1 cellular context compared by ENCODE assay signal in the genomic region with DNA sequence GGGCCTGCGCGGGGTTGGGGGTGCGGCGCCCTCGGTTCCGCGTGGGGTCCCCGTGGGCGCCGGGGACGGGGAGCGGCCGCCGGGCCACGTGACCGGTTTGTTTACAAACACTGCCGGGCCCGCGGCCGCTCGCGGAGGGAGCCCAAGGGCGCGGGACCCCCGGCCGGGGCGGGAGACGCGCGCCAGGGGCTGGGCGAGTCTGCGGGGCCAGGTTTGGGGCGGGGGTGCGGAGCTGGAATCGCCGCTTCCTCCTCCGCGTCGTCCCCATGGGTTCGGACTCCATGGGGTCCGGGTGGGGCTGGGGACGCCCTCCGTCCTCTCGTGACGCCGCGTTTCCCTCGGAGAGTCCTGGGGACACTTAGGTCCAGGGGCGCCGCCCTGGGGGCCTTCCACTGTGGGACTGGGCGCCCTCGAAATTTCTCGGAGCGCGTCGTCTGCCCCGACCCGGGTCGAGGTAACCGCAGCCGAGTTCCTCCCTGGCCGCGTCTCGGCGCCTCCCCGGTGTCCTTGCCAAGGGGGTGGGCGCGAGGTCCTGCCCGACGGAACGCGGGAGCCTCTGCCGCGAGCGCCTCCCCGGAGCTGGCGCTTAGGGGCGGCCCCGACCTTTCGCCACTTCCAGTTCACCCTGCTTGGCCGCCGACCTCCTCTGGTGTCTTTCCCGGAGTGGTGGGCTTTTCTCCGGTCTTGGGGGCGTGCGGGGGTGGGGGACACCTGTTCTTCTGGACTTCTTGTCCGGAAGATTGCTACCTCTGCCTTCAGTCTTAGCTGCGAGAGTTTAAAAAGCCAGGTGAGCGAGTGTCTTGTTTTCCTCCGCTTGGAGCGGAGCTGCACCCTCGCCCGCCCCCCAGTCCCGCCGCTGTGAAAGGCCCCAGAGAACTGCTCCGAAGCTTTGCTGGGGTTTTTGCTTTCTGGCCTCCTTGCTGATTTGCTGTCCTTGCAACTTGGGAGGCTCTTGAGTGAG.
TF ChIP-seq lines count a peak whose summit lies in the region.

No MANE protein-coding gene starts in this region.

TF ChIP-seq in HepG2, 621 proteins besides CTCF, POLR2A, EP300 and RAD21 (continued from another document and continues in another):
- TF ChIP-seq, protein P1, sequence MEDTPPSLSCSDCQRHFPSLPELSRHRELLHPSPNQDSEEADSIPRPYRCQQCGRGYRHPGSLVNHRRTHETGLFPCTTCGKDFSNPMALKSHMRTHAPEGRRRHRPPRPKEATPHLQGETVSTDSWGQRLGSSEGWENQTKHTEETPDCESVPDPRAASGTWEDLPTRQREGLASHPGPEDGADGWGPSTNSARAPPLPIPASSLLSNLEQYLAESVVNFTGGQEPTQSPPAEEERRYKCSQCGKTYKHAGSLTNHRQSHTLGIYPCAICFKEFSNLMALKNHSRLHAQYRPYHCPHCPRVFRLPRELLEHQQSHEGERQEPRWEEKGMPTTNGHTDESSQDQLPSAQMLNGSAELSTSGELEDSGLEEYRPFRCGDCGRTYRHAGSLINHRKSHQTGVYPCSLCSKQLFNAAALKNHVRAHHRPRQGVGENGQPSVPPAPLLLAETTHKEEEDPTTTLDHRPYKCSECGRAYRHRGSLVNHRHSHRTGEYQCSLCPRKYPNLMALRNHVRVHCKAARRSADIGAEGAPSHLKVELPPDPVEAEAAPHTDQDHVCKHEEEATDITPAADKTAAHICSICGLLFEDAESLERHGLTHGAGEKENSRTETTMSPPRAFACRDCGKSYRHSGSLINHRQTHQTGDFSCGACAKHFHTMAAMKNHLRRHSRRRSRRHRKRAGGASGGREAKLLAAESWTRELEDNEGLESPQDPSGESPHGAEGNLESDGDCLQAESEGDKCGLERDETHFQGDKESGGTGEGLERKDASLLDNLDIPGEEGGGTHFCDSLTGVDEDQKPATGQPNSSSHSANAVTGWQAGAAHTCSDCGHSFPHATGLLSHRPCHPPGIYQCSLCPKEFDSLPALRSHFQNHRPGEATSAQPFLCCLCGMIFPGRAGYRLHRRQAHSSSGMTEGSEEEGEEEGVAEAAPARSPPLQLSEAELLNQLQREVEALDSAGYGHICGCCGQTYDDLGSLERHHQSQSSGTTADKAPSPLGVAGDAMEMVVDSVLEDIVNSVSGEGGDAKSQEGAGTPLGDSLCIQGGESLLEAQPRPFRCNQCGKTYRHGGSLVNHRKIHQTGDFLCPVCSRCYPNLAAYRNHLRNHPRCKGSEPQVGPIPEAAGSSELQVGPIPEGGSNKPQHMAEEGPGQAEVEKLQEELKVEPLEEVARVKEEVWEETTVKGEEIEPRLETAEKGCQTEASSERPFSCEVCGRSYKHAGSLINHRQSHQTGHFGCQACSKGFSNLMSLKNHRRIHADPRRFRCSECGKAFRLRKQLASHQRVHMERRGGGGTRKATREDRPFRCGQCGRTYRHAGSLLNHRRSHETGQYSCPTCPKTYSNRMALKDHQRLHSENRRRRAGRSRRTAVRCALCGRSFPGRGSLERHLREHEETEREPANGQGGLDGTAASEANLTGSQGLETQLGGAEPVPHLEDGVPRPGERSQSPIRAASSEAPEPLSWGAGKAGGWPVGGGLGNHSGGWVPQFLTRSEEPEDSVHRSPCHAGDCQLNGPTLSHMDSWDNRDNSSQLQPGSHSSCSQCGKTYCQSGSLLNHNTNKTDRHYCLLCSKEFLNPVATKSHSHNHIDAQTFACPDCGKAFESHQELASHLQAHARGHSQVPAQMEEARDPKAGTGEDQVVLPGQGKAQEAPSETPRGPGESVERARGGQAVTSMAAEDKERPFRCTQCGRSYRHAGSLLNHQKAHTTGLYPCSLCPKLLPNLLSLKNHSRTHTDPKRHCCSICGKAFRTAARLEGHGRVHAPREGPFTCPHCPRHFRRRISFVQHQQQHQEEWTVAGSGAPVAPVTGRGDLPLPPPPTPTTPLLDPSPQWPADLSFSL (CRISPR knock-in tag; IDR thresholded peaks at IDR 0.05): peak; percentile 5; the same call in 1 of the 2 replicates
- TF ChIP-seq, protein P2, sequence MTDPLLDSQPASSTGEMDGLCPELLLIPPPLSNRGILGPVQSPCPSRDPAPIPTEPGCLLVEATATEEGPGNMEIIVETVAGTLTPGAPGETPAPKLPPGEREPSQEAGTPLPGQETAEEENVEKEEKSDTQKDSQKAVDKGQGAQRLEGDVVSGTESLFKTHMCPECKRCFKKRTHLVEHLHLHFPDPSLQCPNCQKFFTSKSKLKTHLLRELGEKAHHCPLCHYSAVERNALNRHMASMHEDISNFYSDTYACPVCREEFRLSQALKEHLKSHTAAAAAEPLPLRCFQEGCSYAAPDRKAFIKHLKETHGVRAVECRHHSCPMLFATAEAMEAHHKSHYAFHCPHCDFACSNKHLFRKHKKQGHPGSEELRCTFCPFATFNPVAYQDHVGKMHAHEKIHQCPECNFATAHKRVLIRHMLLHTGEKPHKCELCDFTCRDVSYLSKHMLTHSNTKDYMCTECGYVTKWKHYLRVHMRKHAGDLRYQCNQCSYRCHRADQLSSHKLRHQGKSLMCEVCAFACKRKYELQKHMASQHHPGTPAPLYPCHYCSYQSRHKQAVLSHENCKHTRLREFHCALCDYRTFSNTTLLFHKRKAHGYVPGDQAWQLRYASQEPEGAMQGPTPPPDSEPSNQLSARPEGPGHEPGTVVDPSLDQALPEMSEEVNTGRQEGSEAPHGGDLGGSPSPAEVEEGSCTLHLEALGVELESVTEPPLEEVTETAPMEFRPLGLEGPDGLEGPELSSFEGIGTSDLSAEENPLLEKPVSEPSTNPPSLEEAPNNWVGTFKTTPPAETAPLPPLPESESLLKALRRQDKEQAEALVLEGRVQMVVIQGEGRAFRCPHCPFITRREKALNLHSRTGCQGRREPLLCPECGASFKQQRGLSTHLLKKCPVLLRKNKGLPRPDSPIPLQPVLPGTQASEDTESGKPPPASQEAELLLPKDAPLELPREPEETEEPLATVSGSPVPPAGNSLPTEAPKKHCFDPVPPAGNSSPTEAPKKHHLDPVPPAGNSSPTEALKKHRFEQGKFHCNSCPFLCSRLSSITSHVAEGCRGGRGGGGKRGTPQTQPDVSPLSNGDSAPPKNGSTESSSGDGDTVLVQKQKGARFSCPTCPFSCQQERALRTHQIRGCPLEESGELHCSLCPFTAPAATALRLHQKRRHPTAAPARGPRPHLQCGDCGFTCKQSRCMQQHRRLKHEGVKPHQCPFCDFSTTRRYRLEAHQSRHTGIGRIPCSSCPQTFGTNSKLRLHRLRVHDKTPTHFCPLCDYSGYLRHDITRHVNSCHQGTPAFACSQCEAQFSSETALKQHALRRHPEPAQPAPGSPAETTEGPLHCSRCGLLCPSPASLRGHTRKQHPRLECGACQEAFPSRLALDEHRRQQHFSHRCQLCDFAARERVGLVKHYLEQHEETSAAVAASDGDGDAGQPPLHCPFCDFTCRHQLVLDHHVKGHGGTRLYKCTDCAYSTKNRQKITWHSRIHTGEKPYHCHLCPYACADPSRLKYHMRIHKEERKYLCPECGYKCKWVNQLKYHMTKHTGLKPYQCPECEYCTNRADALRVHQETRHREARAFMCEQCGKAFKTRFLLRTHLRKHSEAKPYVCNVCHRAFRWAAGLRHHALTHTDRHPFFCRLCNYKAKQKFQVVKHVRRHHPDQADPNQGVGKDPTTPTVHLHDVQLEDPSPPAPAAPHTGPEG (CRISPR knock-in tag; IDR thresholded peaks at IDR 0.05): no peak; the same call in 1 of the 2 replicates
- TF ChIP-seq ZNF607 (CRISPR knock-in tag; IDR thresholded peaks at IDR 0.05; ENCODE audit: borderline replicate concordance): peak; percentile 70; the same call in 1 of the 2 replicates
- no peak for TF ChIP-seq MAFG (CRISPR knock-in tag; IDR thresholded peaks at IDR 0.05)
- TF ChIP-seq KMT2A (CRISPR knock-in tag; IDR thresholded peaks at IDR 0.05): peak; percentile 28; the same call in 1 of the 2 replicates
- peak; percentile 7; the same call in 1 of the 3 replicates for TF ChIP-seq MXI1 (IDR thresholded peaks at IDR 0.05; ENCODE audit: borderline replicate concordance, low read depth, low read length)
- TF ChIP-seq NPAS2 (CRISPR knock-in tag; IDR thresholded peaks at IDR 0.05; ENCODE audit: borderline replicate concordance): no peak
- TF ChIP-seq, protein P3, sequence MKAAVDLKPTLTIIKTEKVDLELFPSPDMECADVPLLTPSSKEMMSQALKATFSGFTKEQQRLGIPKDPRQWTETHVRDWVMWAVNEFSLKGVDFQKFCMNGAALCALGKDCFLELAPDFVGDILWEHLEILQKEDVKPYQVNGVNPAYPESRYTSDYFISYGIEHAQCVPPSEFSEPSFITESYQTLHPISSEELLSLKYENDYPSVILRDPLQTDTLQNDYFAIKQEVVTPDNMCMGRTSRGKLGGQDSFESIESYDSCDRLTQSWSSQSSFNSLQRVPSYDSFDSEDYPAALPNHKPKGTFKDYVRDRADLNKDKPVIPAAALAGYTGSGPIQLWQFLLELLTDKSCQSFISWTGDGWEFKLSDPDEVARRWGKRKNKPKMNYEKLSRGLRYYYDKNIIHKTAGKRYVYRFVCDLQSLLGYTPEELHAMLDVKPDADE (CRISPR knock-in tag; IDR thresholded peaks at IDR 0.05): 0 out of 2 replicates have a peak, but pooled peaks have one; percentile 60
- 0 out of 2 replicates have a peak, but pooled peaks have one; percentile 57 for TF ChIP-seq FLYWCH1 (CRISPR knock-in tag; IDR thresholded peaks at IDR 0.05)
- no peak for TF ChIP-seq ZEB1 (IDR thresholded peaks at IDR 0.05; ENCODE audit: insufficient replicate concordance, low read depth)
- no peak for TF ChIP-seq RBAK (CRISPR knock-in tag; IDR thresholded peaks at IDR 0.05)
- no peak for TF ChIP-seq ZNF3 (CRISPR knock-in tag; IDR thresholded peaks at IDR 0.05)
- TF ChIP-seq, protein P4, sequence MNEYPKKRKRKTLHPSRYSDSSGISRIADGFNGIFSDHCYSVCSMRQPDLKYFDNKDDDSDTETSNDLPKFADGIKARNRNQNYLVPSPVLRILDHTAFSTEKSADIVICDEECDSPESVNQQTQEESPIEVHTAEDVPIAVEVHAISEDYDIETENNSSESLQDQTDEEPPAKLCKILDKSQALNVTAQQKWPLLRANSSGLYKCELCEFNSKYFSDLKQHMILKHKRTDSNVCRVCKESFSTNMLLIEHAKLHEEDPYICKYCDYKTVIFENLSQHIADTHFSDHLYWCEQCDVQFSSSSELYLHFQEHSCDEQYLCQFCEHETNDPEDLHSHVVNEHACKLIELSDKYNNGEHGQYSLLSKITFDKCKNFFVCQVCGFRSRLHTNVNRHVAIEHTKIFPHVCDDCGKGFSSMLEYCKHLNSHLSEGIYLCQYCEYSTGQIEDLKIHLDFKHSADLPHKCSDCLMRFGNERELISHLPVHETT (CRISPR knock-in tag; conservative IDR thresholded peaks at IDR 0.05): no peak
- TF ChIP-seq ZMYM4 (CRISPR knock-in tag; IDR thresholded peaks at IDR 0.05): peak; percentile 53; the same call in 1 of the 2 replicates
- TF ChIP-seq MAFK (conservative IDR thresholded peaks at IDR 0.05 in 1 of 2, IDR thresholded peaks at IDR 0.05 in 1 of 2; ENCODE audit: low read length in 2 of 2): no peak
- no peak for TF ChIP-seq PLRG1 (conservative IDR thresholded peaks at IDR 0.05)
- TF ChIP-seq NFYB (CRISPR knock-in tag; IDR thresholded peaks at IDR 0.05): no peak
- TF ChIP-seq KDM2A (CRISPR knock-in tag; IDR thresholded peaks at IDR 0.05; ENCODE audit: borderline replicate concordance, low read depth): peak; percentile 70; the same call in 1 of the 2 replicates
- no peak for TF ChIP-seq RBM22 (optimal IDR thresholded peaks at IDR 0.05; ENCODE audit: low read length)
- TF ChIP-seq, protein P5, sequence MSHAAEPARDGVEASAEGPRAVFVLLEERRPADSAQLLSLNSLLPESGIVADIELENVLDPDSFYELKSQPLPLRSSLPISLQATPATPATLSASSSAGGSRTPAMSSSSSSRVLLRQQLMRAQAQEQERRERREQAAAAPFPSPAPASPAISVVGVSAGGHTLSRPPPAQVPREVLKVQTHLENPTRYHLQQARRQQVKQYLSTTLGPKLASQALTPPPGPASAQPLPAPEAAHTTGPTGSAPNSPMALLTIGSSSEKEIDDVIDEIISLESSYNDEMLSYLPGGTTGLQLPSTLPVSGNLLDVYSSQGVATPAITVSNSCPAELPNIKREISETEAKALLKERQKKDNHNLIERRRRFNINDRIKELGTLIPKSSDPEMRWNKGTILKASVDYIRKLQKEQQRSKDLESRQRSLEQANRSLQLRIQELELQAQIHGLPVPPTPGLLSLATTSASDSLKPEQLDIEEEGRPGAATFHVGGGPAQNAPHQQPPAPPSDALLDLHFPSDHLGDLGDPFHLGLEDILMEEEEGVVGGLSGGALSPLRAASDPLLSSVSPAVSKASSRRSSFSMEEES (CRISPR knock-in tag; IDR thresholded peaks at IDR 0.05): 0 out of 2 replicates have a peak, but pooled peaks have one; percentile 4
- TF ChIP-seq, protein P6, sequence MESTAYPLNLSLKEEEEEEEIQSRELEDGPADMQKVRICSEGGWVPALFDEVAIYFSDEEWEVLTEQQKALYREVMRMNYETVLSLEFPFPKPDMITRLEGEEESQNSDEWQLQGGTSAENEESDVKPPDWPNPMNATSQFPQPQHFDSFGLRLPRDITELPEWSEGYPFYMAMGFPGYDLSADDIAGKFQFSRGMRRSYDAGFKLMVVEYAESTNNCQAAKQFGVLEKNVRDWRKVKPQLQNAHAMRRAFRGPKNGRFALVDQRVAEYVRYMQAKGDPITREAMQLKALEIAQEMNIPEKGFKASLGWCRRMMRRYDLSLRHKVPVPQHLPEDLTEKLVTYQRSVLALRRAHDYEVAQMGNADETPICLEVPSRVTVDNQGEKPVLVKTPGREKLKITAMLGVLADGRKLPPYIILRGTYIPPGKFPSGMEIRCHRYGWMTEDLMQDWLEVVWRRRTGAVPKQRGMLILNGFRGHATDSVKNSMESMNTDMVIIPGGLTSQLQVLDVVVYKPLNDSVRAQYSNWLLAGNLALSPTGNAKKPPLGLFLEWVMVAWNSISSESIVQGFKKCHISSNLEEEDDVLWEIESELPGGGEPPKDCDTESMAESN (CRISPR knock-in tag; conservative IDR thresholded peaks at IDR 0.05): peak; percentile 64
- no peak for TF ChIP-seq ZNF746 (CRISPR knock-in tag; IDR thresholded peaks at IDR 0.05)
- TF ChIP-seq, protein P7, sequence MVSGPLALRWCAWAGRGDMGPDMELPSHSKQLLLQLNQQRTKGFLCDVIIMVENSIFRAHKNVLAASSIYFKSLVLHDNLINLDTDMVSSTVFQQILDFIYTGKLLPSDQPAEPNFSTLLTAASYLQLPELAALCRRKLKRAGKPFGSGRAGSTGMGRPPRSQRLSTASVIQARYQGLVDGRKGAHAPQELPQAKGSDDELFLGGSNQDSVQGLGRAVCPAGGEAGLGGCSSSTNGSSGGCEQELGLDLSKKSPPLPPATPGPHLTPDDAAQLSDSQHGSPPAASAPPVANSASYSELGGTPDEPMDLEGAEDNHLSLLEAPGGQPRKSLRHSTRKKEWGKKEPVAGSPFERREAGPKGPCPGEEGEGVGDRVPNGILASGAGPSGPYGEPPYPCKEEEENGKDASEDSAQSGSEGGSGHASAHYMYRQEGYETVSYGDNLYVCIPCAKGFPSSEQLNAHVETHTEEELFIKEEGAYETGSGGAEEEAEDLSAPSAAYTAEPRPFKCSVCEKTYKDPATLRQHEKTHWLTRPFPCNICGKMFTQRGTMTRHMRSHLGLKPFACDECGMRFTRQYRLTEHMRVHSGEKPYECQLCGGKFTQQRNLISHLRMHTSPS (CRISPR knock-in tag; IDR thresholded peaks at IDR 0.05; ENCODE audit: low read depth): peak; percentile 52; the same call in 1 of the 2 replicates
- TF ChIP-seq, protein P8, sequence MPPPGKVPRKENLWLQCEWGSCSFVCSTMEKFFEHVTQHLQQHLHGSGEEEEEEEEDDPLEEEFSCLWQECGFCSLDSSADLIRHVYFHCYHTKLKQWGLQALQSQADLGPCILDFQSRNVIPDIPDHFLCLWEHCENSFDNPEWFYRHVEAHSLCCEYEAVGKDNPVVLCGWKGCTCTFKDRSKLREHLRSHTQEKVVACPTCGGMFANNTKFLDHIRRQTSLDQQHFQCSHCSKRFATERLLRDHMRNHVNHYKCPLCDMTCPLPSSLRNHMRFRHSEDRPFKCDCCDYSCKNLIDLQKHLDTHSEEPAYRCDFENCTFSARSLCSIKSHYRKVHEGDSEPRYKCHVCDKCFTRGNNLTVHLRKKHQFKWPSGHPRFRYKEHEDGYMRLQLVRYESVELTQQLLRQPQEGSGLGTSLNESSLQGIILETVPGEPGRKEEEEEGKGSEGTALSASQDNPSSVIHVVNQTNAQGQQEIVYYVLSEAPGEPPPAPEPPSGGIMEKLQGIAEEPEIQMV (CRISPR knock-in tag; IDR thresholded peaks at IDR 0.05; ENCODE audit: low read depth): no peak
